12 cellular contexts compared by ENCODE assay signal in genomic region chr21:25984538-25984937, GRCh38.
"Had no signal": no experiment of that assay in that cellular context is flagged by ENCODE, and none has a peak within 500 bp of the region (broad histone marks: within the 10 kb centered on the region; RNA-seq: fewer than 3 reads in every experiment).

No MANE protein-coding gene starts in this region.

- H3K9me3 Mint-ChIP-seq: dendritic cell treated with granulocyte-macrophage colony-stimulating factor and Interleukin-4, amounts not matched to agents 40 ng/mL and 50 ng/mL, for 4 days; naive B cell; nephron had no signal

- H3K4me1 Mint-ChIP-seq: naive B cell had no signal

- H3K4me3 Mint-ChIP-seq: dendritic cell treated with granulocyte-macrophage colony-stimulating factor and Interleukin-4, amounts not matched to agents 40 ng/mL and 50 ng/mL, for 4 days; naive B cell; nephron had no signal

- H3K9me3 ChIP-seq: sigmoid colon, tibial artery, upper lobe of left lung, uterus had no signal

- DNase-seq: left ventricle myocardium superior; naive B cell; posterior cingulate gyrus; sigmoid colon; stimulated activated CD4-positive, alpha-beta T cell treated with anti-CD3 and anti-CD28 coated beads, Interleukin-12 subunit alpha, Interleukin-12 subunit beta, amount 100 ng/mL, for 4 hours; stimulated activated naive CD4-positive, alpha-beta T cell treated with Interleukin-2 at 50 U/mL for 16 hours; tibial artery; upper lobe of left lung; uterus had no signal

- H3K27ac ChIP-seq: sigmoid colon, tibial artery, uterus had no signal

- H3K36me3 ChIP-seq: uterus had no signal

- H3K27me3 ChIP-seq: sigmoid colon, tibial artery, upper lobe of left lung, uterus had no signal

- H3K27me3 Mint-ChIP-seq: dendritic cell treated with granulocyte-macrophage colony-stimulating factor and Interleukin-4, amounts not matched to agents 40 ng/mL and 50 ng/mL, for 4 days; naive B cell had no signal

- H3K4me3 ChIP-seq: sigmoid colon, skin epidermis, tibial artery, upper lobe of left lung, uterus had no signal

- H3K4me1 ChIP-seq: tibial artery, uterus had no signal

- H3K27ac Mint-ChIP-seq: dendritic cell treated with granulocyte-macrophage colony-stimulating factor and Interleukin-4, amounts not matched to agents 40 ng/mL and 50 ng/mL, for 4 days; naive B cell had no signal
